In the genomic region with DNA sequence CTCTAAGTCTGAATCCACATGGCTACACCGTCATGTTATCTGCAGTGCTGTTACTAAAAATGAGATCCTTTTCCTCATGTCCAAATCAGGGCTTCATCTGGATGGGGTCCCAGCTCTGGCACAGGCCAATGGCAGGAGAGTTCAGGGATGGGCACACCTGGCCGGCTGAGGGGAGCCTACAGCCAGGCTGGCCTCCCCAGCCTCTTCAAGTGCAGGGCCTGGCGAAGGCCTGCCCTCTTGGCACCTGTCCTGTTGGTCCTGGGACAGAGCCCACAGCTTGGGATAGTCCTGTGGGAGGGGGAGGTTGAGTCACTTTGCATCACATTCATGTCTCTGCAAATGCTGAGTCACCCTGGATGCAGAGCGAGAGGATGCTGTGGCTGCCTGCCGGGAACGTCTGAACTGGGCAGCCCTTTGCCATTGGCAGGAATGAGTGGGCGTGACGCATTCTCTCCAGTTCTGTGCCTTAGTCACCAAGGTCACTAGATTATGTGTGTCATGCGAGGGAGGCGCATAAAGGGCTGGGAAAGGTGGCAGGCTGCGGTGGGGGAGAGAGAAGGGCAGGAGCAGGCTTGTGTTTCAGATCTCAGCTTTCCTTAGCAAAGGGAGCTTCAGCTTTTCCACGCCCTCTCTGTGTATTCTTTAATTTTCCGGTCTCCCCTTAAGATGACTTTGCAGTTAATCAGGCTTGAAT, we compare ENCODE assay signal across 1 cellular context.
TF ChIP-seq lines count a peak whose summit lies in the region.

No MANE protein-coding gene starts in this region.

TF ChIP-seq in K562, 482 proteins besides CTCF, POLR2A, EP300 and RAD21 (continued from another document and continues in another):
- TF ChIP-seq, protein P1, sequence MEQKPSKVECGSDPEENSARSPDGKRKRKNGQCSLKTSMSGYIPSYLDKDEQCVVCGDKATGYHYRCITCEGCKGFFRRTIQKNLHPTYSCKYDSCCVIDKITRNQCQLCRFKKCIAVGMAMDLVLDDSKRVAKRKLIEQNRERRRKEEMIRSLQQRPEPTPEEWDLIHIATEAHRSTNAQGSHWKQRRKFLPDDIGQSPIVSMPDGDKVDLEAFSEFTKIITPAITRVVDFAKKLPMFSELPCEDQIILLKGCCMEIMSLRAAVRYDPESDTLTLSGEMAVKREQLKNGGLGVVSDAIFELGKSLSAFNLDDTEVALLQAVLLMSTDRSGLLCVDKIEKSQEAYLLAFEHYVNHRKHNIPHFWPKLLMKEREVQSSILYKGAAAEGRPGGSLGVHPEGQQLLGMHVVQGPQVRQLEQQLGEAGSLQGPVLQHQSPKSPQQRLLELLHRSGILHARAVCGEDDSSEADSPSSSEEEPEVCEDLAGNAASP (IDR thresholded peaks at IDR 0.05), result no peak
- TF ChIP-seq, protein P2, sequence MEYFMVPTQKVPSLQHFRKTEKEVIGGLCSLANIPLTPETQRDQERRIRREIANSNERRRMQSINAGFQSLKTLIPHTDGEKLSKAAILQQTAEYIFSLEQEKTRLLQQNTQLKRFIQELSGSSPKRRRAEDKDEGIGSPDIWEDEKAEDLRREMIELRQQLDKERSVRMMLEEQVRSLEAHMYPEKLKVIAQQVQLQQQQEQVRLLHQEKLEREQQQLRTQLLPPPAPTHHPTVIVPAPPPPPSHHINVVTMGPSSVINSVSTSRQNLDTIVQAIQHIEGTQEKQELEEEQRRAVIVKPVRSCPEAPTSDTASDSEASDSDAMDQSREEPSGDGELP (CRISPR knock-in tag; IDR thresholded peaks at IDR 0.05; ENCODE audit: borderline replicate concordance), result peak; percentile 49; the same call in 1 of the 2 replicates
- no peak for TF ChIP-seq NFIX (CRISPR knock-in tag; IDR thresholded peaks at IDR 0.05; ENCODE audit: low read depth)
- no peak; the same call in 1 of the 2 replicates for TF ChIP-seq NFIC (IDR thresholded peaks at IDR 0.05)
- TF ChIP-seq RBM17 (IDR thresholded peaks at IDR 0.05; ENCODE audit: borderline replicate concordance, low read depth, low read length), result no peak
- no peak for TF ChIP-seq ETS2 (tag; IDR thresholded peaks at IDR 0.05; ENCODE audit: borderline replicate concordance, poor library complexity, severe bottlenecking)
- TF ChIP-seq NONO (IDR thresholded peaks at IDR 0.05; ENCODE audit: low read depth in 2 of 2, low read length in 1 of 2), result no peak
- TF ChIP-seq, protein P3, sequence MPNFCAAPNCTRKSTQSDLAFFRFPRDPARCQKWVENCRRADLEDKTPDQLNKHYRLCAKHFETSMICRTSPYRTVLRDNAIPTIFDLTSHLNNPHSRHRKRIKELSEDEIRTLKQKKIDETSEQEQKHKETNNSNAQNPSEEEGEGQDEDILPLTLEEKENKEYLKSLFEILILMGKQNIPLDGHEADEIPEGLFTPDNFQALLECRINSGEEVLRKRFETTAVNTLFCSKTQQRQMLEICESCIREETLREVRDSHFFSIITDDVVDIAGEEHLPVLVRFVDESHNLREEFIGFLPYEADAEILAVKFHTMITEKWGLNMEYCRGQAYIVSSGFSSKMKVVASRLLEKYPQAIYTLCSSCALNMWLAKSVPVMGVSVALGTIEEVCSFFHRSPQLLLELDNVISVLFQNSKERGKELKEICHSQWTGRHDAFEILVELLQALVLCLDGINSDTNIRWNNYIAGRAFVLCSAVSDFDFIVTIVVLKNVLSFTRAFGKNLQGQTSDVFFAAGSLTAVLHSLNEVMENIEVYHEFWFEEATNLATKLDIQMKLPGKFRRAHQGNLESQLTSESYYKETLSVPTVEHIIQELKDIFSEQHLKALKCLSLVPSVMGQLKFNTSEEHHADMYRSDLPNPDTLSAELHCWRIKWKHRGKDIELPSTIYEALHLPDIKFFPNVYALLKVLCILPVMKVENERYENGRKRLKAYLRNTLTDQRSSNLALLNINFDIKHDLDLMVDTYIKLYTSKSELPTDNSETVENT (CRISPR knock-in tag; IDR thresholded peaks at IDR 0.05), result no peak
- no peak for TF ChIP-seq KDM5B (IDR thresholded peaks at IDR 0.05; ENCODE audit: insufficient replicate concordance, low read depth, low read length)
- no peak for TF ChIP-seq L3MBTL2 (IDR thresholded peaks at IDR 0.05)
- no peak for TF ChIP-seq NFRKB (IDR thresholded peaks at IDR 0.05; ENCODE audit: low read depth)
- TF ChIP-seq MCM3 (IDR thresholded peaks at IDR 0.05), result no peak
- 0 out of 2 replicates have a peak, but pooled peaks have one; percentile 36 for TF ChIP-seq RUNX1 (IDR thresholded peaks at IDR 0.05; ENCODE audit: low read depth)
- TF ChIP-seq, protein P4, sequence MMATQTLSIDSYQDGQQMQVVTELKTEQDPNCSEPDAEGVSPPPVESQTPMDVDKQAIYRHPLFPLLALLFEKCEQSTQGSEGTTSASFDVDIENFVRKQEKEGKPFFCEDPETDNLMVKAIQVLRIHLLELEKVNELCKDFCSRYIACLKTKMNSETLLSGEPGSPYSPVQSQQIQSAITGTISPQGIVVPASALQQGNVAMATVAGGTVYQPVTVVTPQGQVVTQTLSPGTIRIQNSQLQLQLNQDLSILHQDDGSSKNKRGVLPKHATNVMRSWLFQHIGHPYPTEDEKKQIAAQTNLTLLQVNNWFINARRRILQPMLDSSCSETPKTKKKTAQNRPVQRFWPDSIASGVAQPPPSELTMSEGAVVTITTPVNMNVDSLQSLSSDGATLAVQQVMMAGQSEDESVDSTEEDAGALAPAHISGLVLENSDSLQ (IDR thresholded peaks at IDR 0.05), result no peak
- peak; percentile 99 for TF ChIP-seq FOSL1 (tag; conservative IDR thresholded peaks at IDR 0.05)
- TF ChIP-seq SRSF1 (IDR thresholded peaks at IDR 0.05; ENCODE audit: low read depth, low read length), result no peak
- TF ChIP-seq ATF1 (CRISPR knock-in tag; IDR thresholded peaks at IDR 0.05), result no peak
- TF ChIP-seq ATF1 (tag; IDR thresholded peaks at IDR 0.05), result peak; percentile 52
- 0 out of 2 replicates have a peak, but pooled peaks have one; percentile 23 for TF ChIP-seq TRIM28 (IDR thresholded peaks at IDR 0.05)
- TF ChIP-seq MIER1 (IDR thresholded peaks at IDR 0.05; ENCODE audit: low read depth), result no peak
- no peak for TF ChIP-seq KAT7 (CRISPR knock-in tag; IDR thresholded peaks at IDR 0.05; ENCODE audit: borderline replicate concordance)
- no peak for TF ChIP-seq RB1 (IDR thresholded peaks at IDR 0.05; ENCODE audit: low read depth)
- no peak for TF ChIP-seq GATAD2A (IDR thresholded peaks at IDR 0.05)
- TF ChIP-seq, protein P5, sequence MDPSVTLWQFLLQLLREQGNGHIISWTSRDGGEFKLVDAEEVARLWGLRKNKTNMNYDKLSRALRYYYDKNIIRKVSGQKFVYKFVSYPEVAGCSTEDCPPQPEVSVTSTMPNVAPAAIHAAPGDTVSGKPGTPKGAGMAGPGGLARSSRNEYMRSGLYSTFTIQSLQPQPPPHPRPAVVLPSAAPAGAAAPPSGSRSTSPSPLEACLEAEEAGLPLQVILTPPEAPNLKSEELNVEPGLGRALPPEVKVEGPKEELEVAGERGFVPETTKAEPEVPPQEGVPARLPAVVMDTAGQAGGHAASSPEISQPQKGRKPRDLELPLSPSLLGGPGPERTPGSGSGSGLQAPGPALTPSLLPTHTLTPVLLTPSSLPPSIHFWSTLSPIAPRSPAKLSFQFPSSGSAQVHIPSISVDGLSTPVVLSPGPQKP (CRISPR knock-in tag; IDR thresholded peaks at IDR 0.05), result no peak
- TF ChIP-seq, protein P6, sequence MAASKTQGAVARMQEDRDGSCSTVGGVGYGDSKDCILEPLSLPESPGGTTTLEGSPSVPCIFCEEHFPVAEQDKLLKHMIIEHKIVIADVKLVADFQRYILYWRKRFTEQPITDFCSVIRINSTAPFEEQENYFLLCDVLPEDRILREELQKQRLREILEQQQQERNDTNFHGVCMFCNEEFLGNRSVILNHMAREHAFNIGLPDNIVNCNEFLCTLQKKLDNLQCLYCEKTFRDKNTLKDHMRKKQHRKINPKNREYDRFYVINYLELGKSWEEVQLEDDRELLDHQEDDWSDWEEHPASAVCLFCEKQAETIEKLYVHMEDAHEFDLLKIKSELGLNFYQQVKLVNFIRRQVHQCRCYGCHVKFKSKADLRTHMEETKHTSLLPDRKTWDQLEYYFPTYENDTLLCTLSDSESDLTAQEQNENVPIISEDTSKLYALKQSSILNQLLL (CRISPR knock-in tag; IDR thresholded peaks at IDR 0.05; ENCODE audit: borderline replicate concordance), result no peak
- TF ChIP-seq ZFP36 (IDR thresholded peaks at IDR 0.05; ENCODE audit: low read depth, low read length, partially characterized antibody), result no peak
- no peak for TF ChIP-seq BCOR (IDR thresholded peaks at IDR 0.05)
- no peak for TF ChIP-seq ZNF57 (CRISPR knock-in tag; IDR thresholded peaks at IDR 0.05)
- TF ChIP-seq, protein P7, sequence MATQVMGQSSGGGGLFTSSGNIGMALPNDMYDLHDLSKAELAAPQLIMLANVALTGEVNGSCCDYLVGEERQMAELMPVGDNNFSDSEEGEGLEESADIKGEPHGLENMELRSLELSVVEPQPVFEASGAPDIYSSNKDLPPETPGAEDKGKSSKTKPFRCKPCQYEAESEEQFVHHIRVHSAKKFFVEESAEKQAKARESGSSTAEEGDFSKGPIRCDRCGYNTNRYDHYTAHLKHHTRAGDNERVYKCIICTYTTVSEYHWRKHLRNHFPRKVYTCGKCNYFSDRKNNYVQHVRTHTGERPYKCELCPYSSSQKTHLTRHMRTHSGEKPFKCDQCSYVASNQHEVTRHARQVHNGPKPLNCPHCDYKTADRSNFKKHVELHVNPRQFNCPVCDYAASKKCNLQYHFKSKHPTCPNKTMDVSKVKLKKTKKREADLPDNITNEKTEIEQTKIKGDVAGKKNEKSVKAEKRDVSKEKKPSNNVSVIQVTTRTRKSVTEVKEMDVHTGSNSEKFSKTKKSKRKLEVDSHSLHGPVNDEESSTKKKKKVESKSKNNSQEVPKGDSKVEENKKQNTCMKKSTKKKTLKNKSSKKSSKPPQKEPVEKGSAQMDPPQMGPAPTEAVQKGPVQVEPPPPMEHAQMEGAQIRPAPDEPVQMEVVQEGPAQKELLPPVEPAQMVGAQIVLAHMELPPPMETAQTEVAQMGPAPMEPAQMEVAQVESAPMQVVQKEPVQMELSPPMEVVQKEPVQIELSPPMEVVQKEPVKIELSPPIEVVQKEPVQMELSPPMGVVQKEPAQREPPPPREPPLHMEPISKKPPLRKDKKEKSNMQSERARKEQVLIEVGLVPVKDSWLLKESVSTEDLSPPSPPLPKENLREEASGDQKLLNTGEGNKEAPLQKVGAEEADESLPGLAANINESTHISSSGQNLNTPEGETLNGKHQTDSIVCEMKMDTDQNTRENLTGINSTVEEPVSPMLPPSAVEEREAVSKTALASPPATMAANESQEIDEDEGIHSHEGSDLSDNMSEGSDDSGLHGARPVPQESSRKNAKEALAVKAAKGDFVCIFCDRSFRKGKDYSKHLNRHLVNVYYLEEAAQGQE (CRISPR knock-in tag; IDR thresholded peaks at IDR 0.05; ENCODE audit: low read depth), result no peak
- no peak for TF ChIP-seq U2AF1 (optimal IDR thresholded peaks at IDR 0.05; ENCODE audit: low read depth, low read length)
- TF ChIP-seq, protein P8, sequence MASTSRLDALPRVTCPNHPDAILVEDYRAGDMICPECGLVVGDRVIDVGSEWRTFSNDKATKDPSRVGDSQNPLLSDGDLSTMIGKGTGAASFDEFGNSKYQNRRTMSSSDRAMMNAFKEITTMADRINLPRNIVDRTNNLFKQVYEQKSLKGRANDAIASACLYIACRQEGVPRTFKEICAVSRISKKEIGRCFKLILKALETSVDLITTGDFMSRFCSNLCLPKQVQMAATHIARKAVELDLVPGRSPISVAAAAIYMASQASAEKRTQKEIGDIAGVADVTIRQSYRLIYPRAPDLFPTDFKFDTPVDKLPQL (IDR thresholded peaks at IDR 0.05; ENCODE audit: extremely low read depth, insufficient read length), result no peak
- no peak for TF ChIP-seq CBFB (CRISPR knock-in tag; IDR thresholded peaks at IDR 0.05)
- TF ChIP-seq HDAC3 (IDR thresholded peaks at IDR 0.05; ENCODE audit: borderline replicate concordance, partially characterized antibody), result peak; percentile 61
- peak; percentile 44 for TF ChIP-seq FOS (IDR thresholded peaks at IDR 0.05; ENCODE audit: extremely low read depth, insufficient read length)
- TF ChIP-seq SRSF7 (optimal IDR thresholded peaks at IDR 0.05; ENCODE audit: low read depth, low read length), result no peak
- TF ChIP-seq MTF1 (CRISPR knock-in tag; IDR thresholded peaks at IDR 0.05; ENCODE audit: borderline replicate concordance), result no peak
- no peak for TF ChIP-seq OTX1 (CRISPR knock-in tag; IDR thresholded peaks at IDR 0.05)
- TF ChIP-seq NR1H2 (CRISPR knock-in tag; IDR thresholded peaks at IDR 0.05), result no peak
- no peak for TF ChIP-seq PCBP2 (IDR thresholded peaks at IDR 0.05; ENCODE audit: low read depth, low read length, poor library complexity, severe bottlenecking)
- TF ChIP-seq HCFC1 (IDR thresholded peaks at IDR 0.05; ENCODE audit: low read depth, low read length), result no peak
- no peak for TF ChIP-seq TBP (optimal IDR thresholded peaks at IDR 0.05; ENCODE audit: low read depth, low read length)
- TF ChIP-seq ZNF354B (CRISPR knock-in tag; IDR thresholded peaks at IDR 0.05), result no peak
- no peak for TF ChIP-seq ZFPM2 (CRISPR knock-in tag; IDR thresholded peaks at IDR 0.05)
- no peak for TF ChIP-seq PHTF2 (CRISPR knock-in tag; IDR thresholded peaks at IDR 0.05)
- no peak for TF ChIP-seq KAT2B (IDR thresholded peaks at IDR 0.05; ENCODE audit: low read depth, low read length)
- TF ChIP-seq KLF1 (tag; IDR thresholded peaks at IDR 0.05), result no peak
- TF ChIP-seq PHF8 (IDR thresholded peaks at IDR 0.05; ENCODE audit: borderline replicate concordance, low read length), result no peak
- 0 out of 2 replicates have a peak, but pooled peaks have one; percentile 30 for TF ChIP-seq ZNF75A (CRISPR knock-in tag; IDR thresholded peaks at IDR 0.05)
- no peak for TF ChIP-seq PYGO2 (tag; IDR thresholded peaks at IDR 0.05)
- TF ChIP-seq BRD9 (IDR thresholded peaks at IDR 0.05; ENCODE audit: low read depth, partially characterized antibody), result no peak
- TF ChIP-seq TAF7 (tag; IDR thresholded peaks at IDR 0.05), result no peak
- TF ChIP-seq EZH2 (IDR thresholded peaks at IDR 0.05; ENCODE audit: borderline replicate concordance, low read depth, low read length), result no peak
- TF ChIP-seq ZNF23 (CRISPR knock-in tag; IDR thresholded peaks at IDR 0.05), result no peak
- peak in 1 of 2 experiments; percentile 98; a peak in 2 of 4 replicates for TF ChIP-seq RCOR1 (IDR thresholded peaks at IDR 0.05; ENCODE audit: borderline replicate concordance in 1 of 2, low read depth in 2 of 2, low read length in 2 of 2)
- no peak for TF ChIP-seq FIP1L1 (IDR thresholded peaks at IDR 0.05; ENCODE audit: low read depth, low read length, poor library complexity, severe bottlenecking)
- no peak for TF ChIP-seq ZNF77 (CRISPR knock-in tag; IDR thresholded peaks at IDR 0.05)
- TF ChIP-seq, protein P9, sequence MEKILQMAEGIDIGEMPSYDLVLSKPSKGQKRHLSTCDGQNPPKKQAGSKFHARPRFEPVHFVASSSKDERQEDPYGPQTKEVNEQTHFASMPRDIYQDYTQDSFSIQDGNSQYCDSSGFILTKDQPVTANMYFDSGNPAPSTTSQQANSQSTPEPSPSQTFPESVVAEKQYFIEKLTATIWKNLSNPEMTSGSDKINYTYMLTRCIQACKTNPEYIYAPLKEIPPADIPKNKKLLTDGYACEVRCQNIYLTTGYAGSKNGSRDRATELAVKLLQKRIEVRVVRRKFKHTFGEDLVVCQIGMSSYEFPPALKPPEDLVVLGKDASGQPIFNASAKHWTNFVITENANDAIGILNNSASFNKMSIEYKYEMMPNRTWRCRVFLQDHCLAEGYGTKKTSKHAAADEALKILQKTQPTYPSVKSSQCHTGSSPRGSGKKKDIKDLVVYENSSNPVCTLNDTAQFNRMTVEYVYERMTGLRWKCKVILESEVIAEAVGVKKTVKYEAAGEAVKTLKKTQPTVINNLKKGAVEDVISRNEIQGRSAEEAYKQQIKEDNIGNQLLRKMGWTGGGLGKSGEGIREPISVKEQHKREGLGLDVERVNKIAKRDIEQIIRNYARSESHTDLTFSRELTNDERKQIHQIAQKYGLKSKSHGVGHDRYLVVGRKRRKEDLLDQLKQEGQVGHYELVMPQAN (IDR thresholded peaks at IDR 0.05; ENCODE audit: borderline replicate concordance), result no peak
